In the genomic region with DNA sequence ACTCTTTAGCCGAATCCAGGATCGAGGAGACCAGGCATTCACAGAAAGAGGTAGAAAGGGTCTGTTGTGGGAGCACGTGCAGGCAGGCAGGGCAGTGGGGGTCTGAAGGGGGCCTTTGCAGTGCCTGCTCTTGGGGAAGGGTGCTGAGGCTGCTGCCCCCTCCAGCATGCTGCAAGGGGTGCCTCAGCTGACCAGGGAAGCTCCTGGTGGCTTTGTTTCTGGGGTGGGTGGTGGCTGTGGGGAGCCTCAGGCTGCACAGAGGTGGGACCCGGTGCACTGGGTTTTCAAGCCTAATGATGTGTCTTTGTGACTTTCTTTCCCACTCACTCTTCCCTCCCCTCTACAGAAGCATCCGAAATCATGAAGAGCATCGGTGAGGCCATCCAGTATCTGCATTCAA, we compare ENCODE assay signal across 22 cellular contexts. TPM values are rescaled to one million over a fixed set of nuclear protein-coding genes. Genes with fewer than 3 reads are reported as not detected.
A peak's percentile ranks its signal among the peaks of the same experiment; 100 is the strongest.
DNase-seq lines count a peak whose midpoint lies in the region; ATAC-seq and TF ChIP-seq lines count a peak whose summit lies in the region.
"Had no signal": no experiment of that assay in that cellular context is flagged by ENCODE, and none has a peak within 500 bp of the region (broad histone marks: within the 10 kb centered on the region; RNA-seq: fewer than 3 reads in every experiment).

No MANE protein-coding gene starts in this region.

- peak; percentile 44 for DNase-seq in activated CD8-positive, alpha-beta memory T cell treated with anti-CD3 and anti-CD28 coated beads for 24 hours
- DNase-seq in activated CD8-positive, alpha-beta memory T cell treated with anti-CD3 and anti-CD28 coated beads, Interleukin-2, amount 50 U/mL, for 4 hours = no peak
- no peak for DNase-seq in naive B cell
- DNase-seq in stimulated activated naive B cell treated with anti-CD40 and anti-IgM and Interleukin-4, amounts not matched to agents 10 μg/mL and 1 μg/mL and 100 μg/mL, for 72 hours = no peak
- no peak for DNase-seq in inferior parietal cortex (ENCODE audit: extremely low spot score)
- DNase-seq in BE2C = no peak
- DNase-seq in thyroid gland = no peak
- DNase-seq: 8988T, COR-L47, DMS153, Karpas-422, MM.1S, NCI-H1092 treated with DMSO at 0.1 percent for 48 hours, NCI-H1694, NCI-H2107, NCI-H226, NCI-H524 treated with DMSO at 0.1 percent for 48 hours, Right ventricle myocardium superior had no signal

- TF ChIP-seq POLR2A in thyroid gland (IDR thresholded peaks at IDR 0.05) = no peak

- intact Hi-C loops in thyroid gland (cut with DNase I) = loop anchor here (5.0 kb wide), 1 partner anchor 183 kb away; no protein-coding TSS in a partner anchor

- H3K9me3 Mint-ChIP-seq in naive B cell = no peaks in the 10 kb centered on the region
- H3K9me3 Mint-ChIP-seq in stimulated activated naive B cell treated with anti-CD40 and anti-IgM and Interleukin-4, amounts not matched to agents 10 μg/mL and 1 μg/mL and 100 μg/mL, for 72 hours = no peaks in the 10 kb centered on the region

- H3K36me3 Mint-ChIP-seq in naive B cell = peaks cover 9 to 19% of the 10 kb centered on the region in 2 donors
- peaks cover 33 to 48% of the 10 kb centered on the region in 2 donors for H3K36me3 Mint-ChIP-seq in stimulated activated naive B cell treated with anti-CD40 and anti-IgM and Interleukin-4, amounts not matched to agents 10 μg/mL and 1 μg/mL and 100 μg/mL, for 72 hours

- H3K9me3 ChIP-seq in KOPT-K1 (ENCODE audit: insufficient read depth, low read length, poor library complexity, severe bottlenecking) (no peaks in the 10 kb centered on the region), BE2C (no peaks in the 10 kb centered on the region), thyroid gland (no peaks in the 10 kb centered on the region)

- H3K27ac Mint-ChIP-seq in naive B cell = peak overlapping the region in 4 of 6 donors; percentile 15 to 73 (median 59)
- H3K27ac Mint-ChIP-seq in stimulated activated naive B cell treated with anti-CD40 and anti-IgM and Interleukin-4, amounts not matched to agents 10 μg/mL and 1 μg/mL and 100 μg/mL, for 72 hours = peak overlapping the region; percentile 25

- peak overlapping the region in 1 of 8 donors; percentile 33 for H3K4me3 Mint-ChIP-seq in naive B cell
- no peak overlapping the region for H3K4me3 Mint-ChIP-seq in stimulated activated naive B cell treated with anti-CD40 and anti-IgM and Interleukin-4, amounts not matched to agents 10 μg/mL and 1 μg/mL and 100 μg/mL, for 72 hours

- H3K4me3 ChIP-seq in BE2C (ENCODE audit: low read depth, low read length) (no peak overlapping the region), thyroid gland (replicated peaks in 1 of 3) (no peak overlapping the region)
- H3K4me3 ChIP-seq: SK-N-MC had no signal

- H3K27me3 ChIP-seq in BE2C (no peaks in the 10 kb centered on the region), thyroid gland (no peaks in the 10 kb centered on the region)

- WGBS in thyroid gland, 2 donors = 95 to 98% methylated on average over 6 of the region's 6 CpGs

- TF ChIP-seq CTCF in BE2C (IDR thresholded peaks at IDR 0.05; ENCODE audit: low read depth, low read length) (no peak), thyroid gland (IDR thresholded peaks at IDR 0.05) (no peak)

- H3K27me3 Mint-ChIP-seq in naive B cell = no peaks in the 10 kb centered on the region
- H3K27me3 Mint-ChIP-seq in stimulated activated naive B cell treated with anti-CD40 and anti-IgM and Interleukin-4, amounts not matched to agents 10 μg/mL and 1 μg/mL and 100 μg/mL, for 72 hours = no peaks in the 10 kb centered on the region

- peaks cover 37 to 51% (median 49%) of the 10 kb centered on the region in 3 donors for H3K4me1 Mint-ChIP-seq in naive B cell
- peaks cover 43 to 65% of the 10 kb centered on the region in 2 donors for H3K4me1 Mint-ChIP-seq in stimulated activated naive B cell treated with anti-CD40 and anti-IgM and Interleukin-4, amounts not matched to agents 10 μg/mL and 1 μg/mL and 100 μg/mL, for 72 hours

- ATAC-seq in naive B cell (ENCODE audit: low read depth in 2 of 2) = no peak
- ATAC-seq in stimulated activated naive B cell treated with anti-CD40 and anti-IgM and Interleukin-4, amounts not matched to agents 10 μg/mL and 1 μg/mL and 100 μg/mL, for 72 hours (replicated peaks) = no peak

- H3K27ac ChIP-seq in KOPT-K1 (ENCODE audit: low read depth, low read length, poor library complexity, severe bottlenecking) = peak overlapping the region; percentile 53
- no peak overlapping the region for H3K27ac ChIP-seq in thyroid gland
- H3K27ac ChIP-seq: SK-N-MC had no signal

- H3K4me1 ChIP-seq in BE2C (peaks cover 6% of the 10 kb centered on the region), thyroid gland (peaks cover 18 to 37% of the 10 kb centered on the region in 2 donors)

- H3K36me3 ChIP-seq in KOPT-K1 (ENCODE audit: insufficient read depth, low read length) = peaks cover 42% of the 10 kb centered on the region
- H3K36me3 ChIP-seq in BE2C = peaks cover 6% of the 10 kb centered on the region
- H3K36me3 ChIP-seq in thyroid gland = peaks cover 35 to 43% of the 10 kb centered on the region in 2 donors

RNA-seq across cellular contexts. Expression of a gene that starts 41.5 kb away (rescaled TPM):
- polyA plus RNA-seq in naive B cell (ENCODE audit: low read depth in 6 of 6) = not detected
- not detected for polyA plus RNA-seq in BE2C (2012; ENCODE audit: insufficient read depth, insufficient read length, low read depth)
- not detected for total RNA-seq in thyroid gland
- total RNA-seq: H4, Right ventricle myocardium superior had no signal
- polyA plus RNA-seq: BJ had no signal

RNA-seq across cellular contexts. Expression of a gene that starts 43.2 kb away (rescaled TPM):
- under 1 TPM in 2 of 6 donors, not detected in 4; 0.17 to 0.31 TPM for polyA plus RNA-seq in naive B cell (ENCODE audit: low read depth in 6 of 6)
- polyA plus RNA-seq in BE2C (2012; ENCODE audit: insufficient read depth, insufficient read length, low read depth) = not detected
- total RNA-seq in thyroid gland = 1 to 10 TPM in 3 of 4 donors, under 1 TPM in 1; 0.34 to 2.3 (median 1.6) TPM
- total RNA-seq: H4 had no signal
- polyA plus RNA-seq: BJ had no signal

RNA-seq across cellular contexts. Expression of a gene that starts 44.3 kb away (rescaled TPM):
- 1 to 10 TPM; 1.7 to 3.6 (median 2.8) TPM for polyA plus RNA-seq in naive B cell (ENCODE audit: low read depth in 6 of 6)
- 37.2 TPM for polyA plus RNA-seq in BE2C (2012; ENCODE audit: insufficient read depth, insufficient read length, low read depth)
- total RNA-seq in thyroid gland = 10 to 100 TPM; 48.5 to 64.0 (median 59.9) TPM
